In the genomic region with DNA sequence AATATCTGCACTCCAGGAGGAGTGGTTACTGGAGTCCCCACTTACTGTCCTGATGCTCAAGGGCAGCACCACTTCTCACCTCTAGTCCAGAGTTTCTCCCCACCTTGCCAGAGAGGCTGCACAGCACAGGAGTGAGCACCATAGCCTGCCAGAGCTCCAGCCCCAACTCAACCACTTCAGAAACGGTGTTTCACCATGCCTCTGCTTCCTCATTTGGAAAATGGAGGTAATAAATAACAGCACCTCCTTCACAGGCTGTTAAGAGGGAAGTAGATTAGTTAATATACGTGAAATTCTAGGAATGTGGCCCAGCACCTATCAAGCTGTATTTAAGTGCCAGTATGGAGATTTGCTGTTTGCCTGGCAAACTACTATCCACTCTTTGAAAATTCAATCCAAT, we compare ENCODE assay signal across 15 cellular contexts.
"Had no signal": no experiment of that assay in that cellular context is flagged by ENCODE, and none has a peak within 500 bp of the region (broad histone marks: within the 10 kb centered on the region; RNA-seq: fewer than 3 reads in every experiment).

No MANE protein-coding gene starts in this region.

- H3K27ac Mint-ChIP-seq: activated naive CD4-positive, alpha-beta T cell treated with anti-CD3 and anti-CD28 coated beads, Interleukin-2, amount 50 U/mL, for 72 hours; naive thymus-derived CD8-positive, alpha-beta T cell; T-helper 17 cell had no signal

- H3K4me1 ChIP-seq: prostate gland had no signal

- H3K27ac ChIP-seq: dorsolateral prefrontal cortex, esophagus squamous epithelium, prostate gland had no signal

- H3K36me3 ChIP-seq: esophagus squamous epithelium, prostate gland had no signal

- H3K36me3 Mint-ChIP-seq: activated naive CD4-positive, alpha-beta T cell treated with anti-CD3 and anti-CD28 coated beads, Interleukin-2, amount 50 U/mL, for 72 hours; naive thymus-derived CD8-positive, alpha-beta T cell had no signal

- ATAC-seq: activated CD4-positive, CD25-positive, alpha-beta regulatory T cell treated with anti-CD3 and anti-CD28 coated beads, Interleukin-2, amount 50 U/mL, for 24 hours; activated naive CD4-positive, alpha-beta T cell treated with anti-CD3 and anti-CD28 coated beads, Interleukin-2, amount 50 U/mL, for 72 hours; naive thymus-derived CD8-positive, alpha-beta T cell; sciatic nerve; T-helper 17 cell had no signal

- H3K9me3 ChIP-seq: esophagus squamous epithelium, mucosa of descending colon, prostate gland had no signal

- H3K4me3 ChIP-seq: dorsolateral prefrontal cortex, esophagus squamous epithelium, mucosa of descending colon, prostate gland had no signal

- H3K4me1 Mint-ChIP-seq: naive thymus-derived CD8-positive, alpha-beta T cell; T-helper 17 cell had no signal

- DNase-seq: activated effector memory CD4-positive, alpha-beta T cell treated with Interleukin-2 at 50 U/mL for 16 hours; amniotic stem cell; dorsolateral prefrontal cortex; esophagus squamous epithelium; foreskin fibroblast; head of caudate nucleus; naive thymus-derived CD8-positive, alpha-beta T cell; stimulated activated CD4-positive, alpha-beta T cell treated with anti-CD3 and anti-CD28 coated beads, Interleukin-2, amount 100 ng/mL, for 24 hours; stimulated activated naive CD4-positive, alpha-beta T cell treated with Interleukin-2 at 50 U/mL for 16 hours; T-helper 17 cell had no signal

- H3K4me3 Mint-ChIP-seq: naive thymus-derived CD8-positive, alpha-beta T cell; T-helper 17 cell had no signal

- H3K27me3 ChIP-seq: dorsolateral prefrontal cortex, esophagus squamous epithelium had no signal
